19 cellular contexts compared by ENCODE assay signal in the genomic region with DNA sequence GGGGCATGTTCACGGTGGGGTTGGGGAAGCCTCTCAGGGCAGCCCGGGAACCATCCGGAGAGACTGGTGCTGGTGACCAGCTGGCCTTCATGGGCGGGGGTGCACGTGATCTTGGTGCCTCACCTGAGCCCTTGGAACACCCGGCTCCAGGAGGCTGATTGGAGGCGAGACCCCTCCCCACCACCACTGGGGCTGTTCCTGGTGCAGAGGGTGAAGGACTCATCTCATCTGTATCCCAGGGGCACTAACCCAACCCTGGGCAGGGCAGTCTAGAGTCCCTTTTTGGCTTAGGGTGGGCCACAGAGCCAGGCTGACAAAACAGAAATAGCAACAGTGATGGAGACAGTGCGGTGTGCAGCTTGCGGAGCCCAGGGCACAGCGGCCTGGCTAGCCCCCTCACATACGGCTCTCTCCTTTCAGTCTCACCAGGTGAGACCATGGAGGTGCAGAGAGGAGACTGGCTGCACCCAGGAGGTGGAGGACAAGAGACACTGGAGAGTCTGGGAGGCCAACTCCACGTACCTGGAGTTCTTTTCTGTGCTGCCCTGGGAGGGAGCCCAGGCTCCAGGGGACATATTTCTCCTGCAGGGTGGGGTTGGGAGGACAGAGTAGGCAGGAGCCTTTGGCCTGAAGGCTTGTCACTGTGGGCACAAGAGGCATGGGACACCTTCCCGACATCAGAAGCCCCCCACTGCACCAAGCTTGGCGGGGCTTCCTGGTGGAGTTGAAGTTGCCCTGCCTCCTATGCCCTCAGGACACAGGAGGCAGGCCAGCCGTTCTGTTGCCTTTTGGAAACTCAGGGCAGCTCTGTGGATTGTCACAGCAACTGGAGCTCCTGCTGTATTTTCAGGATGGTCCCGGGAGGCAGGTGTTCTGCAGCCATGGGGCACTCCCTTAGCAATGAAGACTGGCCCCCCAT.
DNase-seq lines count a peak whose midpoint lies in the region; ATAC-seq and TF ChIP-seq lines count a peak whose summit lies in the region.
"Had no signal": no experiment of that assay in that cellular context is flagged by ENCODE, and none has a peak within 500 bp of the region (broad histone marks: within the 10 kb centered on the region; RNA-seq: fewer than 3 reads in every experiment).

No MANE protein-coding gene starts in this region.

- no peak for TF ChIP-seq CTCF in coronary artery (IDR thresholded peaks at IDR 0.05)
- no peak for TF ChIP-seq CTCF in left lung (IDR thresholded peaks at IDR 0.05)
- no peak for TF ChIP-seq CTCF in suprapubic skin (IDR thresholded peaks at IDR 0.05)

- no peaks in the 10 kb centered on the region for H3K79me2 ChIP-seq in Karpas-422 (ENCODE audit: low read length)
- H3K79me2 ChIP-seq: parathyroid adenoma had no signal

- H3K27me3 ChIP-seq in left lung, result peaks cover 0 to 39% of the 10 kb centered on the region in 2 donors
- H3K27me3 ChIP-seq in suprapubic skin, result peaks cover 9% of the 10 kb centered on the region
- H3K27me3 ChIP-seq in Karpas-422 (ENCODE audit: low read length), result no peaks in the 10 kb centered on the region
- H3K27me3 ChIP-seq: body of pancreas had no signal

- no peak for TF ChIP-seq EP300 in suprapubic skin (IDR thresholded peaks at IDR 0.05)

- no peak overlapping the region for H3K4me3 ChIP-seq in coronary artery
- no peak overlapping the region for H3K4me3 ChIP-seq in left lung
- no peak overlapping the region for H3K4me3 ChIP-seq in suprapubic skin
- no peak overlapping the region for H3K4me3 ChIP-seq in Karpas-422 (ENCODE audit: low read length)
- H3K4me3 ChIP-seq: body of pancreas, stomach had no signal

- H3K27me3 Mint-ChIP-seq in activated CD4-positive, alpha-beta T cell treated with anti-CD3 and anti-CD28 coated beads, Interleukin-2, amount 10 ng/mL, durations not matched to agents 7 days and 5 days, result no peaks in the 10 kb centered on the region

- no peak overlapping the region for H2AFZ ChIP-seq in Karpas-422 (ENCODE audit: low read length)
- H2AFZ ChIP-seq: parathyroid adenoma had no signal

- H3K36me3 Mint-ChIP-seq in activated CD4-positive, alpha-beta T cell treated with anti-CD3 and anti-CD28 coated beads, Interleukin-2, amount 10 ng/mL, durations not matched to agents 7 days and 5 days (ENCODE audit: low read depth), result no peaks in the 10 kb centered on the region

- no peaks in the 10 kb centered on the region for H3K9me2 ChIP-seq in Karpas-422 (replicated peaks; ENCODE audit: insufficient read depth, low read length)

- DNase-seq in activated CD4-positive, alpha-beta T cell treated with anti-CD3 and anti-CD28 coated beads, Interleukin-2, amount 10 ng/mL, durations not matched to agents 7 days and 5 days, result peak; percentile 2
- DNase-seq in activated CD4-positive, alpha-beta T cell treated with anti-CD3 and anti-CD28 coated beads for 1 hour, result no peak
- DNase-seq in coronary artery (ENCODE audit: low spot score) (peak; percentile 52), left lung (no peak), suprapubic skin (ENCODE audit: low spot score in 2 of 2) (peak; percentile 60 to 74), Karpas-422 (no peak)
- DNase-seq: activated B cell treated with CpG ODN at 0.5 μM for 24 hours; EL; foreskin melanocyte; GOT3; naive B cell; stimulated activated CD4-positive, alpha-beta T cell treated with anti-CD3 and anti-CD28 coated beads, Interleukin-4, amount 100 ng/mL, for 24 hours had no signal

- TF ChIP-seq POLR2A in suprapubic skin (IDR thresholded peaks at IDR 0.05), result no peak

- H3K4me3 Mint-ChIP-seq in activated CD4-positive, alpha-beta T cell treated with anti-CD3 and anti-CD28 coated beads, Interleukin-2, amount 10 ng/mL, durations not matched to agents 7 days and 5 days, result no peak overlapping the region
- H3K4me3 Mint-ChIP-seq: activated B cell treated with CpG ODN at 0.5 μM for 24 hours; naive B cell; T-helper 2 cell treated with Interferon-gamma antibody and Interleukin-4, amounts not matched to agents 5 μg/mL and 100 μg/mL, for 36 hours had no signal

- no peaks in the 10 kb centered on the region for H3K4me1 ChIP-seq in left lung
- peaks cover 40% of the 10 kb centered on the region for H3K4me1 ChIP-seq in suprapubic skin
- H3K4me1 ChIP-seq in Karpas-422 (ENCODE audit: low read length), result no peaks in the 10 kb centered on the region
- H3K4me1 ChIP-seq: parathyroid adenoma had no signal

- H3K36me3 ChIP-seq in left lung, result no peaks in the 10 kb centered on the region
- no peaks in the 10 kb centered on the region for H3K36me3 ChIP-seq in suprapubic skin
- H3K36me3 ChIP-seq in Karpas-422 (ENCODE audit: insufficient read depth, low read length), result no peaks in the 10 kb centered on the region
- H3K36me3 ChIP-seq: stomach had no signal

- H3K9ac ChIP-seq in Karpas-422 (ENCODE audit: low read length), result no peak overlapping the region
- H3K9ac ChIP-seq: parathyroid adenoma had no signal

- POLR2A ChIA-PET in activated CD4-positive, alpha-beta T cell treated with anti-CD3 and anti-CD28 coated beads, Interleukin-2, amount 10 ng/mL, durations not matched to agents 7 days and 5 days (lab: Charles Lee), result no interaction called here

- no peaks in the 10 kb centered on the region for H3K9me3 Mint-ChIP-seq in activated CD4-positive, alpha-beta T cell treated with anti-CD3 and anti-CD28 coated beads, Interleukin-2, amount 10 ng/mL, durations not matched to agents 7 days and 5 days
- H3K9me3 Mint-ChIP-seq: activated B cell treated with CpG ODN at 0.5 μM for 24 hours; T-helper 2 cell treated with Interferon-gamma antibody and Interleukin-4, amounts not matched to agents 5 μg/mL and 100 μg/mL, for 36 hours had no signal

- H3K27ac Mint-ChIP-seq in activated CD4-positive, alpha-beta T cell treated with anti-CD3 and anti-CD28 coated beads, Interleukin-2, amount 10 ng/mL, durations not matched to agents 7 days and 5 days, result no peak overlapping the region
- H3K27ac Mint-ChIP-seq: activated B cell treated with CpG ODN at 0.5 μM for 24 hours; naive B cell; T-helper 2 cell treated with Interferon-gamma antibody and Interleukin-4, amounts not matched to agents 5 μg/mL and 100 μg/mL, for 36 hours had no signal

- intact Hi-C loops in left lung (cut with DNase I), result no loop called here

- H3K4me2 ChIP-seq in Karpas-422 (ENCODE audit: low read depth, low read length, poor library complexity, severe bottlenecking), result no peak overlapping the region

- ATAC-seq in left lung (no peak), GM18861 (IDR thresholded peaks at IDR 0.05; ENCODE audit: unreplicated experiment) (no peak)
- ATAC-seq in activated CD4-positive, CD25-positive, alpha-beta regulatory T cell treated with anti-CD3 and anti-CD28 coated beads, Interleukin-2, amount 50 U/mL, for 24 hours, result no peak

- H3K4me1 Mint-ChIP-seq in activated CD4-positive, alpha-beta T cell treated with anti-CD3 and anti-CD28 coated beads, Interleukin-2, amount 10 ng/mL, durations not matched to agents 7 days and 5 days, result no peaks in the 10 kb centered on the region
- H3K4me1 Mint-ChIP-seq: activated B cell treated with CpG ODN at 0.5 μM for 24 hours, naive B cell had no signal

- H3K27ac ChIP-seq in coronary artery, result no peak overlapping the region
- H3K27ac ChIP-seq in left lung, result peak overlapping the region; percentile 8 to 33
- peak overlapping the region; percentile 84 for H3K27ac ChIP-seq in suprapubic skin
- no peak overlapping the region for H3K27ac ChIP-seq in Karpas-422 (ENCODE audit: low read length)
- H3K27ac ChIP-seq: body of pancreas, parathyroid adenoma had no signal

- WGBS in suprapubic skin, result 70% methylated on average over 9 of the region's 16 CpGs

- H3K9me3 ChIP-seq in left lung (no peaks in the 10 kb centered on the region), suprapubic skin (no peaks in the 10 kb centered on the region), Karpas-422 (ENCODE audit: low read length) (no peaks in the 10 kb centered on the region)
- H3K9me3 ChIP-seq: body of pancreas, Caco-2, stomach had no signal

- CTCF ChIA-PET in activated CD4-positive, alpha-beta T cell treated with anti-CD3 and anti-CD28 coated beads, Interleukin-2, amount 10 ng/mL, durations not matched to agents 7 days and 5 days (lab: Charles Lee), result no interaction called here

- no peaks in the 10 kb centered on the region for H4K20me1 ChIP-seq in Karpas-422 (ENCODE audit: insufficient read depth, low read depth, low read length)

Comparison
In these comparisons a context has a peak if more than half of its experiments do, and no peak if none do; other contexts are left out.
1. DNase-seq: peak in activated CD4-positive, alpha-beta T cell treated with anti-CD3 and anti-CD28 coated beads, Interleukin-2, amount 10 ng/mL, durations not matched to agents 7 days and 5 days (single experiment), coronary artery (single experiment) and suprapubic skin (2 of 2); none in activated CD4-positive, alpha-beta T cell treated with anti-CD3 and anti-CD28 coated beads for 1 hour (single experiment), left lung (0 of 2) and Karpas-422 (single experiment).
2. H3K27ac ChIP-seq: peak in left lung (2 of 2) and suprapubic skin (single experiment); none in coronary artery (0 of 2) and Karpas-422 (single experiment).